Comparison of ENCODE assay signal across 8 cellular contexts in genomic region chr1:85577421-85578320, GRCh38. TPM values are rescaled to one million over a fixed set of nuclear protein-coding genes. Genes with fewer than 3 reads are reported as not detected.
DNase-seq lines count a peak whose midpoint lies in the region; ATAC-seq and TF ChIP-seq lines count a peak whose summit lies in the region.

No MANE protein-coding gene starts in this region.

- ATAC-seq in GM18519 (IDR thresholded peaks at IDR 0.05; ENCODE audit: low FRiP score, unreplicated experiment) (peak; percentile 1), HG03103 (IDR thresholded peaks at IDR 0.05; ENCODE audit: low read depth, unreplicated experiment) (peak; percentile 9), WTC11 (no peak)

- peaks cover 43% of the 10 kb centered on the region for H3K27me3 Mint-ChIP-seq in WTC11 (ENCODE audit: low read depth)

- H3K4me1 ChIP-seq in A673 (ENCODE audit: insufficient read depth, low read length, poor library complexity, severe bottlenecking) (peaks cover 28% of the 10 kb centered on the region), ovary (ENCODE audit: insufficient read depth) (peaks cover 4% of the 10 kb centered on the region)

- no peaks in the 10 kb centered on the region for H3K9me3 ChIP-seq in A673 (ENCODE audit: low read depth, low read length, poor library complexity, severe bottlenecking)
- H3K9me3 ChIP-seq in ovary, result no peaks in the 10 kb centered on the region

- H3K27me3 ChIP-seq in A673 (replicated peaks; ENCODE audit: insufficient read depth, low read depth, low read length, poor library complexity) (no peaks in the 10 kb centered on the region), ovary (no peaks in the 10 kb centered on the region)

- peaks cover 43% of the 10 kb centered on the region for H3K4me1 Mint-ChIP-seq in WTC11

- H3K27ac ChIP-seq in A673 (ENCODE audit: low read depth, low read length, poor library complexity, severe bottlenecking) (peak overlapping the region; percentile 97), ovary (peak overlapping the region; percentile 87 to 88)

- DNase-seq in A673 (ENCODE audit: low spot score) (peak; percentile 72), WTC11 (ENCODE audit: low spot score) (no peak), foreskin fibroblast (peak; percentile 77 to 84), ovary (peak in 4 of 5 donors; percentile 37 to 47 (median 42)), NCI-H345 treated with DMSO at 0.1 percent for 48 hours (lab: John Stamatoyannopoulos, UW; ENCODE audit: unreplicated experiment) (no peak), NCI-H128 (lab: John Stamatoyannopoulos, UW; ENCODE audit: unreplicated experiment) (no peak)

- H3K36me3 ChIP-seq in A673 (ENCODE audit: insufficient read depth, low read length, poor library complexity, severe bottlenecking) (peaks cover under 1% of the 10 kb centered on the region), ovary (no peaks in the 10 kb centered on the region)

- peaks cover 15% of the 10 kb centered on the region for H3K36me3 Mint-ChIP-seq in WTC11

- CTCF ChIA-PET in A673 (lab: Charles Lee) (no interaction called here), WTC11 (lab: Charles Lee) (interaction anchor here (0.6 to 1.3 kb wide), 4 partner anchors 20 to 75 kb away, joined by 3 to 4 read pairs (median 3); no protein-coding TSS in a partner anchor)

- H3K4me3 ChIP-seq in A673 (ENCODE audit: low read depth, low read length, poor library complexity, severe bottlenecking) (peak overlapping the region; percentile 77), foreskin fibroblast (ENCODE audit: low read depth in 1 of 2, low read length in 2 of 2) (peak overlapping the region; percentile 78 to 92), ovary (peak overlapping the region; percentile 49)

- TF ChIP-seq EP300 in ovary (IDR thresholded peaks at IDR 0.05), result no peak

- POLR2A ChIA-PET in A673 (lab: Charles Lee; ENCODE audit: low non-redundant PET) (interaction anchor here (0.6 kb wide), 1 partner anchor 122 kb away, joined by 7 read pairs; no protein-coding TSS in a partner anchor), WTC11 (lab: Charles Lee) (interaction anchor here (1.5 kb wide), 1 partner anchor 16 kb away, joined by 3 read pairs; no protein-coding TSS in a partner anchor)

- peak overlapping the region; percentile 75 for H3K4me3 Mint-ChIP-seq in WTC11

- H3K27ac Mint-ChIP-seq in WTC11, result no peak overlapping the region

- no peaks in the 10 kb centered on the region for H3K9me3 Mint-ChIP-seq in WTC11

- TF ChIP-seq POLR2A in ovary (IDR thresholded peaks at IDR 0.05), result no peak

- TF ChIP-seq CTCF in A673 (conservative IDR thresholded peaks at IDR 0.05; ENCODE audit: low read depth, low read length) (no peak), WTC11 (IDR thresholded peaks at IDR 0.05) (no peak), foreskin fibroblast (IDR thresholded peaks at IDR 0.05; ENCODE audit: low read depth, low read length) (no peak), ovary (IDR thresholded peaks at IDR 0.05) (no peak)

- BruUV-seq in A673 (replicated peaks; lab: Mats Ljungman, UMichigan), result TSS peak; percentile 8

- WGBS in ovary, 3 donors, result 3 to 9% (median 4%) methylated on average over 32 to 33 of the region's 33 CpGs

- intact Hi-C loops in A673 (cut with micrococcal nuclease; ENCODE audit: unreplicated experiment) (no loop called here), ovary (cut with DNase I) (no loop called here)

TF ChIP-seq in WTC11, 78 proteins besides CTCF, POLR2A, EP300 and RAD21:
- TF ChIP-seq PRRX2 (CRISPR knock-in tag; IDR thresholded peaks at IDR 0.05), result no peak
- 0 out of 2 replicates have a peak, but pooled peaks have one; percentile 41 for TF ChIP-seq MAX (CRISPR knock-in tag; IDR thresholded peaks at IDR 0.05)
- no peak for TF ChIP-seq CREM (CRISPR knock-in tag; IDR thresholded peaks at IDR 0.05)
- TF ChIP-seq TCF7 (CRISPR knock-in tag; IDR thresholded peaks at IDR 0.05; ENCODE audit: low read depth), result no peak
- no peak for TF ChIP-seq RORB (CRISPR knock-in tag; IDR thresholded peaks at IDR 0.05)
- no peak for TF ChIP-seq ZNF219 (CRISPR knock-in tag; IDR thresholded peaks at IDR 0.05; ENCODE audit: borderline replicate concordance)

RNA-seq across cellular contexts. Expression of gene CCN1, which starts 2.9 kb away (rescaled TPM):
- total RNA-seq in A673 (2021), result 13.5 and 24.3 TPM in 2 replicates
- 64.1 to 91.0 TPM (median 89.9 TPM) in 3 replicates for total RNA-seq in WTC11 (2021)
- 100 to 1,000 TPM in 2 of 7 donors, 10 to 100 TPM in 5; 14.3 to 247 (median 45.9) TPM for total RNA-seq in ovary
- 100 to 1,000 TPM in 1 of 2 donors, 10 to 100 TPM in 1; 43.9 to 197 TPM for polyA plus RNA-seq in ovary

Comparison
In these comparisons a context has a peak if more than half of its experiments do, and no peak if none do; other contexts are left out.
1. DNase-seq: peak in A673 (single experiment), foreskin fibroblast (2 of 2) and ovary (4 of 5); none in WTC11 (single experiment), NCI-H345 treated with DMSO at 0.1 percent for 48 hours (single experiment) and NCI-H128 (single experiment).
2. Peak in every context shown above with its lines, with median percentiles within 50 percentile points of each other: H3K4me3 ChIP-seq.